ENCODE assay signal across 7 cellular contexts in genomic region chr7:138752568-138753518, GRCh38. TPM values are rescaled to one million over a fixed set of nuclear protein-coding genes. Genes with fewer than 3 reads are reported as not detected.
DNase-seq lines count a peak whose midpoint lies in the region; ATAC-seq, FAIRE-seq and TF ChIP-seq lines count a peak whose summit lies in the region.

No MANE protein-coding gene starts in this region.

- H3K4me1 Mint-ChIP-seq in activated naive CD8-positive, alpha-beta T cell (ENCODE audit: low read depth): peaks cover 68% of the 10 kb centered on the region
- H3K4me1 Mint-ChIP-seq in naive thymus-derived CD8-positive, alpha-beta T cell: peaks cover 31 to 74% (median 64%) of the 10 kb centered on the region in 4 donors

- H3K4me3 Mint-ChIP-seq in activated naive CD8-positive, alpha-beta T cell: peak overlapping the region; percentile 52
- peak overlapping the region; percentile 53 to 82 (median 66) for H3K4me3 Mint-ChIP-seq in naive thymus-derived CD8-positive, alpha-beta T cell

- POLR2A ChIA-PET in naive thymus-derived CD8-positive, alpha-beta T cell (lab: Charles Lee): interaction anchor here (0.6 to 1.5 kb wide), 4 partner anchors 12 to 752 kb away, joined by 3 to 5 read pairs (median 4); no protein-coding TSS in a partner anchor

- peak overlapping the region; percentile 82 for H3K27ac Mint-ChIP-seq in activated naive CD8-positive, alpha-beta T cell
- peak overlapping the region; percentile 81 to 99 (median 94) for H3K27ac Mint-ChIP-seq in naive thymus-derived CD8-positive, alpha-beta T cell

- FAIRE-seq in urothelium cell line (lab: Jason Lieb, UNC): no peak

- ATAC-seq in GM19397 (IDR thresholded peaks at IDR 0.05; ENCODE audit: unreplicated experiment) (peak; percentile 72), HG03457 (IDR thresholded peaks at IDR 0.05; ENCODE audit: unreplicated experiment) (peak; percentile 87), SK-N-SH treated with all-trans-retinoic acid at 6 μM for 48 hours (no peak), HG03025 (IDR thresholded peaks at IDR 0.05; ENCODE audit: low FRiP score, unreplicated experiment) (no peak)
- ATAC-seq in naive thymus-derived CD8-positive, alpha-beta T cell: peak; percentile 88 to 90

- H3K36me3 Mint-ChIP-seq in activated naive CD8-positive, alpha-beta T cell: no peaks in the 10 kb centered on the region
- no peaks in the 10 kb centered on the region for H3K36me3 Mint-ChIP-seq in naive thymus-derived CD8-positive, alpha-beta T cell

- no peaks in the 10 kb centered on the region for H3K27me3 Mint-ChIP-seq in activated naive CD8-positive, alpha-beta T cell
- H3K27me3 Mint-ChIP-seq in naive thymus-derived CD8-positive, alpha-beta T cell: no peaks in the 10 kb centered on the region

- peak; percentile 73 to 99 (median 96) for DNase-seq in naive thymus-derived CD8-positive, alpha-beta T cell
- peak; percentile 81 for DNase-seq in urothelium cell line (ENCODE audit: low spot score)

- no peaks in the 10 kb centered on the region for H3K9me3 Mint-ChIP-seq in activated naive CD8-positive, alpha-beta T cell (ENCODE audit: low read depth)
- no peaks in the 10 kb centered on the region for H3K9me3 Mint-ChIP-seq in naive thymus-derived CD8-positive, alpha-beta T cell

TF ChIP-seq in SK-N-SH treated with all-trans-retinoic acid at 6 μM for 48 hours, 23 proteins besides CTCF, POLR2A, EP300 and RAD21:
- TF ChIP-seq ARNTL (CRISPR knock-in tag; IDR thresholded peaks at IDR 0.05; ENCODE audit: borderline replicate concordance, low read depth) (no peak), ZNF565 (CRISPR knock-in tag; conservative IDR thresholded peaks at IDR 0.05; ENCODE audit: low read depth) (no peak), ISL1 (CRISPR knock-in tag; IDR thresholded peaks at IDR 0.05) (no peak), CSDC2 (CRISPR knock-in tag; IDR thresholded peaks at IDR 0.05) (no peak), PATZ1 (CRISPR knock-in tag; IDR thresholded peaks at IDR 0.05; ENCODE audit: borderline replicate concordance) (no peak), TCF4 (CRISPR knock-in tag; IDR thresholded peaks at IDR 0.05; ENCODE audit: borderline replicate concordance) (0 out of 2 replicates have a peak, but pooled peaks have one; percentile 17), TOX (CRISPR knock-in tag; IDR thresholded peaks at IDR 0.05; ENCODE audit: borderline replicate concordance) (no peak), TSHZ2 (CRISPR knock-in tag; IDR thresholded peaks at IDR 0.05) (0 out of 2 replicates have a peak, but pooled peaks have one; percentile 44), ESRRG (CRISPR knock-in tag; IDR thresholded peaks at IDR 0.05) (no peak), CSRNP3 (CRISPR knock-in tag; IDR thresholded peaks at IDR 0.05) (no peak), CREB5 (CRISPR knock-in tag; IDR thresholded peaks at IDR 0.05; ENCODE audit: low read depth) (no peak), SNAI2 (CRISPR knock-in tag; IDR thresholded peaks at IDR 0.05) (peak; percentile 27; the same call in 1 of the 2 replicates), RARB (CRISPR knock-in tag; IDR thresholded peaks at IDR 0.05) (no peak), ZC3H10 (CRISPR knock-in tag; IDR thresholded peaks at IDR 0.05) (no peak)

RNA-seq across cellular contexts. Expression of gene TMEM213, which starts 45.0 kb away (rescaled TPM):
- not detected for total RNA-seq in naive thymus-derived CD8-positive, alpha-beta T cell
- polyA plus RNA-seq in naive thymus-derived CD8-positive, alpha-beta T cell: not detected

RNA-seq across cellular contexts. Expression of gene ATP6V0A4, which starts 45.2 kb away (rescaled TPM):
- not detected for total RNA-seq in naive thymus-derived CD8-positive, alpha-beta T cell
- not detected for polyA plus RNA-seq in naive thymus-derived CD8-positive, alpha-beta T cell

RNA-seq across cellular contexts. Expression of gene SVOPL, which starts 51.7 kb away (rescaled TPM):
- not detected for total RNA-seq in naive thymus-derived CD8-positive, alpha-beta T cell
- polyA plus RNA-seq in naive thymus-derived CD8-positive, alpha-beta T cell: 1 to 10 TPM; 3.0 to 8.2 (median 3.7) TPM

Comparison
In these comparisons a context has a peak if more than half of its experiments do, and no peak if none do; other contexts are left out.
1. ATAC-seq: peak in GM19397 (single experiment), HG03457 (single experiment) and naive thymus-derived CD8-positive, alpha-beta T cell (2 of 2); none in SK-N-SH treated with all-trans-retinoic acid at 6 μM for 48 hours (single experiment) and HG03025 (single experiment).